9 cellular contexts compared by ENCODE assay signal in genomic region chr6:41006217-41006616, GRCh38. TPM values are rescaled to one million over a fixed set of nuclear protein-coding genes. Genes with fewer than 3 reads are reported as not detected.
DNase-seq lines count a peak whose midpoint lies in the region; ATAC-seq and TF ChIP-seq lines count a peak whose summit lies in the region.
"Not testable (repeated sequence)": the region's sequence is repeated elsewhere in the genome, so short reads cannot be mapped to it uniquely, and the experiment has no call there.
"Had no signal": no experiment of that assay in that cellular context is flagged by ENCODE, and none has a peak within 500 bp of the region (broad histone marks: within the 10 kb centered on the region; RNA-seq: fewer than 3 reads in every experiment).

No MANE protein-coding gene starts in this region.

- H3K27me3 ChIP-seq in gastrocnemius medialis, result not testable (repeated sequence)

- not testable (repeated sequence) for H3K4me3 ChIP-seq in gastrocnemius medialis

- H3K27ac Mint-ChIP-seq in immature natural killer cell, result peak overlapping the region in 1 of 6 donors; percentile 63

- H3K4me3 Mint-ChIP-seq in immature natural killer cell, result not testable (repeated sequence)

- not testable (repeated sequence) for H3K9me3 ChIP-seq in gastrocnemius medialis

- H3K9me3 Mint-ChIP-seq in immature natural killer cell, result not testable (repeated sequence)

- in situ Hi-C loops in gastrocnemius medialis (cut with MboI; ENCODE audit: low sequenced_read_pairs in 4 of 4), result loop anchor here in 3 of 4 donors (25.0 kb wide), 1 partner anchor 1019 kb away; no protein-coding TSS in a partner anchor

- TF ChIP-seq POLR2A in gastrocnemius medialis (IDR thresholded peaks at IDR 0.05), result not testable (repeated sequence)

- H3K4me1 Mint-ChIP-seq in immature natural killer cell, result not testable (repeated sequence)

- TF ChIP-seq CTCF in GM10266 (IDR thresholded peaks at IDR 0.05; ENCODE audit: control insufficient read depth, insufficient read depth, low read depth, missing control alignments), result peak; percentile 68
- peak; percentile 57 for TF ChIP-seq CTCF in LNCAP (IDR thresholded peaks at IDR 0.05)
- peak in 4 of 5 experiments; percentile 46 to 64 (median 62) for TF ChIP-seq CTCF in gastrocnemius medialis (IDR thresholded peaks at IDR 0.05 in 4 of 5, conservative IDR thresholded peaks at IDR 0.05 in 1 of 5)

- H3K27ac ChIP-seq in gastrocnemius medialis, result not testable (repeated sequence)

- H3K4me1 ChIP-seq in gastrocnemius medialis, result peaks cover 11 to 15% of the 10 kb centered on the region in 2 donors

- not testable (repeated sequence) for H3K36me3 ChIP-seq in gastrocnemius medialis

- H3K27me3 Mint-ChIP-seq in immature natural killer cell (ENCODE audit: low read depth in 3 of 3), result not testable (repeated sequence)

- peak in 1 of 2 donors; percentile 64 for ATAC-seq in gastrocnemius medialis

- DNase-seq in GM10266 (ENCODE audit: extremely low spot score), result not testable (repeated sequence)
- peak; percentile 91 for DNase-seq in OCI-M1 (lab: John Stamatoyannopoulos, UW)
- peak; percentile 40 to 61 for DNase-seq in activated CD4-positive, alpha-beta T cell treated with anti-CD3 and anti-CD28 coated beads, Interleukin-2, amount 50 U/mL, for 48 hours
- peak; percentile 44 for DNase-seq in cerebellar cortex (ENCODE audit: low spot score)
- peak; percentile 53 to 63 (median 58) for DNase-seq in immature natural killer cell
- peak; percentile 22 to 39 for DNase-seq in gastrocnemius medialis
- peak; percentile 57 for DNase-seq in ureter (ENCODE audit: low spot score)

- H3K36me3 Mint-ChIP-seq in immature natural killer cell, result not testable (repeated sequence)

- intact Hi-C loops in gastrocnemius medialis (cut with DNase I; ENCODE audit: low total_unique reads), result loop anchor here (2.0 kb wide), 2 partner anchors 23 to 61 kb away; no protein-coding TSS in a partner anchor

RNA-seq across cellular contexts. Expression of gene UNC5CL, which starts 32.8 kb away (rescaled TPM):
- polyA plus RNA-seq in immature natural killer cell, result under 1 TPM in 2 of 3 donors, not detected in 1; 0.19 to 0.45 TPM
- total RNA-seq in gastrocnemius medialis (under 1 TPM; 0.20 to 0.52 (median 0.29) TPM), ureter (1.6 TPM)

RNA-seq across cellular contexts. Expression of gene TSPO2, which starts 36.0 kb away (rescaled TPM):
- polyA plus RNA-seq in immature natural killer cell, result not detected
- total RNA-seq in gastrocnemius medialis (not detected), ureter (not detected)
- total RNA-seq: activated CD8-positive, alpha-beta memory T cell treated with anti-CD3 and anti-CD28 coated beads for 36 hours had no signal

RNA-seq across cellular contexts. Expression of gene APOBEC2, which starts 46.8 kb away (rescaled TPM):
- under 1 TPM in 1 of 3 donors, not detected in 2; 0.50 TPM for polyA plus RNA-seq in immature natural killer cell
- total RNA-seq in gastrocnemius medialis (100 to 1,000 TPM in 2 of 4 donors, 10 to 100 TPM in 2; 93.9 to 315 (median 106) TPM), ureter (0.57 TPM)
- total RNA-seq: activated CD8-positive, alpha-beta memory T cell treated with anti-CD3 and anti-CD28 coated beads for 36 hours had no signal

Comparison
In these comparisons a context has a peak if more than half of its experiments do, and no peak if none do; other contexts are left out.
1. RNA of gene APOBEC2, which starts 46.8 kb away (total RNA-seq): 93.9 to 315 TPM in gastrocnemius medialis; 0.57 TPM in ureter (single experiment); every median in the first group is over 10 times any median in the second.
2. Peak in every context shown above with its lines, with median percentiles within 50 percentile points of each other: CTCF ChIP-seq.